In the genomic region with DNA sequence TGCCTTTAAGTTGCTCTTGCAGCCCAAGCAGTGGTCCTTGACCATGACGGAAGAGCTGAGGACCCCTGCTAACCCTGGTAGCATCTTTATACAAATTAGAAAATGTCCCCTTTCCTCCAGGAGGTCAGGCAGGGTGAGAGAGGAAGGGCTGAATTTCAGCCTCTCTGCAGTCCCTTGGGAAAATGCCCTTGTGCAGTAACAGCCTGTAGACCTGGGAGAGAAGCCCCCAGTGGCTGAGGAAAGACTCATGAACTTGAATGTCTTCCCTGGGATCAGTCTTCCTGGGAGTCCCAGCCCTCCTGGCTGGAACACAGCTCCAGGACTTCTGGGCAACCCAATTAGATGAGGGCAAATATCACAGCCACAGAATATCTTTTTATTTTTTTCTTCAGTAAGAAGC, we compare ENCODE assay signal across 18 cellular contexts.
"Had no signal": no experiment of that assay in that cellular context is flagged by ENCODE, and none has a peak within 500 bp of the region (broad histone marks: within the 10 kb centered on the region; RNA-seq: fewer than 3 reads in every experiment).

No MANE protein-coding gene starts in this region.

- H3K4me3 ChIP-seq: coronary artery, esophagus muscularis mucosa, sigmoid colon, smooth muscle cell, testis had no signal

- H3K9me3 ChIP-seq: esophagus muscularis mucosa, sigmoid colon, testis had no signal

- H3K4me1 ChIP-seq: testis had no signal

- H3K27ac ChIP-seq: coronary artery, esophagus muscularis mucosa, sigmoid colon, testis had no signal

- DNase-seq: activated CD4-positive, alpha-beta T cell treated with anti-CD3 and anti-CD28 coated beads, Interleukin-2, amount 50 U/mL, for 4 hours; activated effector memory CD4-positive, alpha-beta T cell treated with anti-CD3 and anti-CD28 coated beads, Interleukin-2, amount 50 U/mL, for 16 hours; activated naive CD4-positive, alpha-beta T cell treated with anti-CD3 and anti-CD28 coated beads, Interleukin-2, amount 10 ng/mL, durations not matched to agents 7 days and 5 days; activated T-cell treated with anti-CD3 and anti-CD28 coated beads, Interleukin-2, amount 50 U/mL, for 72 hours; cerebellar nuclear complex; head of caudate nucleus; hypothalamus; posterior cingulate gyrus; sigmoid colon; stimulated activated CD4-positive, alpha-beta T cell treated with anti-CD3 and anti-CD28 coated beads, Interleukin-15, amount 100 ng/mL, for 24 hours; stimulated activated CD8-positive, alpha-beta memory T cell treated with anti-CD3 and anti-CD28 coated beads, Interleukin-4, amount 100 ng/mL, for 48 hours; stimulated activated naive B cell treated with anti-CD40 and anti-IgM and Interleukin-4, amounts not matched to agents 10 μg/mL and 1 μg/mL and 100 μg/mL, for 72 hours; T-helper 1 cell; T-helper 9 cell had no signal

- H3K4me2 ChIP-seq: smooth muscle cell had no signal

- H3K36me3 ChIP-seq: esophagus muscularis mucosa, sigmoid colon had no signal

- H3K27me3 ChIP-seq: esophagus muscularis mucosa, sigmoid colon, testis had no signal
